ENCODE assay signal across 24 cellular contexts in the genomic region with DNA sequence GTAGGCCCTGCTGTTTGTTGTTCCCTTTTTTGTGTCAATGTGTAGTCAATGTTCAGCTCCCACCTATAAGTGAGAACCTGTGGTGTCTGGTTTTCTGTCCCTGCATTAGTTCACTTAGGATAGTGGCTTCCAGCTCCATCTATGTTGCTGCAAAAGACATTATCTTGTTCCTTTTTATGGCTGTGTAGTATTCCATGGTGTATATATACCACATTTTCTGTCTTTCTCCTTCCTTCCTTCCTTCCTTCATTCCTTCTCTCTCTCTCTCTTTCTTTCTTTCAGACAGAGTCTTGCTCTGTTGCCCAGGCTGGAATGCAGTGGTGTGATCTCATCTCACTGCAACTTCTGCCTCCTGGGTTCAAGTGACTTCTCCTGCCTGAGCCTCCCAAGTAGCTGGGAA. TPM values are rescaled to one million over a fixed set of nuclear protein-coding genes. Genes with fewer than 3 reads are reported as not detected.
"Had no signal": no experiment of that assay in that cellular context is flagged by ENCODE, and none has a peak within 500 bp of the region (broad histone marks: within the 10 kb centered on the region; RNA-seq: fewer than 3 reads in every experiment).

No MANE protein-coding gene starts in this region.

- H3K36me3 Mint-ChIP-seq: mesothelial cell of epicardium had no signal

- H3K27me3 ChIP-seq: esophagus muscularis mucosa, gastroesophageal sphincter, stomach had no signal

- DNase-seq: effector memory CD4-positive, alpha-beta T cell; kidney; left cardiac atrium; left ventricle myocardium inferior; lower lobe of right lung; posterior cingulate gyrus; stimulated activated CD4-positive, alpha-beta T cell treated with anti-CD3 and anti-CD28 coated beads, Interleukin-2, amount 100 ng/mL, for 24 hours; stimulated activated CD4-positive, alpha-beta T cell treated with anti-CD3 and anti-CD28 coated beads, Interleukin-4, amount 100 ng/mL, for 4 hours; stimulated activated naive CD4-positive, alpha-beta T cell; stomach; substantia nigra; trophoblast cell had no signal

- H3K4me3 Mint-ChIP-seq: memory B cell, mesothelial cell of epicardium, neural crest cell had no signal

- ATAC-seq: gastroesophageal sphincter, left cardiac atrium, lower lobe of right lung, sciatic nerve had no signal

- H3K9me3 Mint-ChIP-seq: mesothelial cell of epicardium, neural crest cell had no signal

- H3K27ac Mint-ChIP-seq: memory B cell, mesothelial cell of epicardium had no signal

- H3K4me3 ChIP-seq: esophagus muscularis mucosa, gastroesophageal sphincter, left ventricle myocardium inferior, lower lobe of right lung, stomach had no signal

- H3K27ac ChIP-seq: epithelial cell of prostate, esophagus muscularis mucosa, gastroesophageal sphincter, left ventricle myocardium inferior, lower lobe of right lung, stomach had no signal

- H3K27me3 Mint-ChIP-seq: memory B cell had no signal

- H3K4me1 ChIP-seq: esophagus muscularis mucosa, gastroesophageal sphincter, left ventricle myocardium inferior had no signal

- H3K9me3 ChIP-seq: esophagus muscularis mucosa, gastroesophageal sphincter, left ventricle myocardium inferior, lower lobe of right lung, stomach had no signal

- FAIRE-seq: kidney had no signal

RNA-seq across cellular contexts. Expression of a gene that starts 21.0 kb away (rescaled TPM):
- total RNA-seq: esophagus muscularis mucosa, fibroblast of villous mesenchyme, gastroesophageal sphincter, kidney, left cardiac atrium, left ventricle myocardium inferior, neural crest cell, osteocyte, pulmonary artery endothelial cell, sciatic nerve, skeletal muscle tissue, stomach, urinary bladder had no signal
- polyA plus RNA-seq: stomach had no signal

RNA-seq across cellular contexts. Expression of a gene that starts 52.8 kb away (rescaled TPM):
- total RNA-seq: esophagus muscularis mucosa, fibroblast of villous mesenchyme, gastroesophageal sphincter, kidney, left cardiac atrium, left ventricle myocardium inferior, mesothelial cell of epicardium, neural crest cell, osteocyte, pulmonary artery endothelial cell, sciatic nerve, skeletal muscle tissue, stomach, urinary bladder had no signal
- polyA plus RNA-seq: stomach had no signal

RNA-seq across cellular contexts. Expression of a gene that starts 53.9 kb away (rescaled TPM):
- total RNA-seq: fibroblast of villous mesenchyme, left ventricle myocardium inferior, osteocyte had no signal
